29 cellular contexts compared by ENCODE assay signal in genomic region chr2:241213567-241213966, GRCh38.
"Had no signal": no experiment of that assay in that cellular context is flagged by ENCODE, and none has a peak within 500 bp of the region (broad histone marks: within the 10 kb centered on the region; RNA-seq: fewer than 3 reads in every experiment).

No MANE protein-coding gene starts in this region.

- H3K36me3 Mint-ChIP-seq: naive B cell; naive thymus-derived CD8-positive, alpha-beta T cell; stimulated activated memory B cell treated with anti-CD40 and anti-IgM and Interleukin-4, amounts not matched to agents 10 μg/mL and 1 μg/mL and 100 μg/mL, for 72 hours; type B pancreatic cell had no signal

- H3K27me3 ChIP-seq: ovary, suprapubic skin, testis, tibial artery, transverse colon, upper lobe of right lung, uterus had no signal

- ATAC-seq: naive thymus-derived CD8-positive, alpha-beta T cell; psoas muscle; sciatic nerve; stimulated activated memory B cell treated with anti-CD40 and anti-IgM and Interleukin-4, amounts not matched to agents 10 μg/mL and 1 μg/mL and 100 μg/mL, for 72 hours; stimulated activated naive CD8-positive, alpha-beta T cell treated with anti-CD3 and anti-CD28 coated beads, Interleukin-15, amount 100 ng/mL, for 72 hours; stimulated activated naive CD8-positive, alpha-beta T cell treated with anti-CD3 and anti-CD28 coated beads, Interleukin-15, Interleukin-2, amounts not matched to agents 100 U/mL and 50 U/mL, for 24 hours; upper lobe of right lung had no signal

- H3K36me3 ChIP-seq: ovary, spleen, suprapubic skin, tibial artery, transverse colon, upper lobe of right lung, uterus had no signal

- H3K9ac ChIP-seq: parathyroid adenoma had no signal

- DNase-seq: naive B cell; nephron progenitor cell; occipital lobe; ovary; psoas muscle; spleen; stimulated activated CD4-positive, alpha-beta T cell treated with anti-CD3 and anti-CD28 coated beads, Interleukin-12 subunit alpha, Interleukin-12 subunit beta, amount 100 ng/mL, for 4 hours; stimulated activated CD4-positive, alpha-beta T cell treated with anti-CD3 and anti-CD28 coated beads, Interleukin-1b, Interleukin-23, amount 100 ng/mL, for 48 hours; stimulated activated CD4-positive, alpha-beta T cell treated with anti-CD3 and anti-CD28 coated beads, Interleukin-4, amount 100 ng/mL, for 1 hour; stimulated activated CD4-positive, alpha-beta T cell treated with anti-CD3 and anti-CD28 coated beads, Interleukin-4, amount 100 ng/mL, for 4 hours; stimulated activated CD8-positive, alpha-beta memory T cell treated with anti-CD3 and anti-CD28 coated beads, Interleukin-4, amount 100 ng/mL, for 48 hours; stimulated activated naive CD4-positive, alpha-beta T cell; stimulated activated naive CD8-positive, alpha-beta T cell treated with anti-CD3 and anti-CD28 coated beads, Interleukin-15, amount 100 ng/mL, for 72 hours; stimulated activated naive CD8-positive, alpha-beta T cell treated with anti-CD3 and anti-CD28 coated beads, Interleukin-15, Interleukin-2, amounts not matched to agents 100 U/mL and 50 U/mL, for 24 hours; testis; tibial artery; transverse colon; upper lobe of right lung; uterus had no signal

- H3K9me3 ChIP-seq: ovary, psoas muscle, spleen, suprapubic skin, testis, tibial artery, transverse colon, upper lobe of right lung, uterus had no signal

- H3K27me3 Mint-ChIP-seq: naive B cell; naive thymus-derived CD8-positive, alpha-beta T cell; stimulated activated memory B cell treated with anti-CD40 and anti-IgM and Interleukin-4, amounts not matched to agents 10 μg/mL and 1 μg/mL and 100 μg/mL, for 72 hours had no signal

- H2AFZ ChIP-seq: parathyroid adenoma had no signal

- H3K27ac ChIP-seq: ovary, parathyroid adenoma, psoas muscle, skin epidermis, spleen, suprapubic skin, testis, tibial artery, transverse colon, upper lobe of right lung, uterus had no signal

- H3K4me3 Mint-ChIP-seq: nephron progenitor cell; stimulated activated memory B cell treated with anti-CD40 and anti-IgM and Interleukin-4, amounts not matched to agents 10 μg/mL and 1 μg/mL and 100 μg/mL, for 72 hours; stimulated activated naive CD8-positive, alpha-beta T cell treated with anti-CD3 and anti-CD28 coated beads, Interleukin-15, amount 100 ng/mL, for 72 hours; type B pancreatic cell had no signal

- H3K4me1 ChIP-seq: upper lobe of right lung, uterus had no signal

- H3K4me2 ChIP-seq: smooth muscle cell had no signal

- H3K4me3 ChIP-seq: ovary, psoas muscle, skin epidermis, smooth muscle cell, spleen, suprapubic skin, testis, tibial artery, transverse colon, upper lobe of right lung, uterus had no signal

- H3K9me3 Mint-ChIP-seq: naive thymus-derived CD8-positive, alpha-beta T cell; nephron progenitor cell; neural crest cell; stimulated activated memory B cell treated with anti-CD40 and anti-IgM and Interleukin-4, amounts not matched to agents 10 μg/mL and 1 μg/mL and 100 μg/mL, for 72 hours; stimulated activated naive CD8-positive, alpha-beta T cell treated with anti-CD3 and anti-CD28 coated beads, Interleukin-15, amount 100 ng/mL, for 72 hours; type B pancreatic cell had no signal

- H3K27ac Mint-ChIP-seq: progenitor cell of endocrine pancreas; stimulated activated memory B cell treated with anti-CD40 and anti-IgM and Interleukin-4, amounts not matched to agents 10 μg/mL and 1 μg/mL and 100 μg/mL, for 72 hours; stimulated activated naive CD8-positive, alpha-beta T cell treated with anti-CD3 and anti-CD28 coated beads, Interleukin-15, amount 100 ng/mL, for 72 hours; type B pancreatic cell had no signal
